ENCODE assay signal across 1 cellular context in the genomic region with DNA sequence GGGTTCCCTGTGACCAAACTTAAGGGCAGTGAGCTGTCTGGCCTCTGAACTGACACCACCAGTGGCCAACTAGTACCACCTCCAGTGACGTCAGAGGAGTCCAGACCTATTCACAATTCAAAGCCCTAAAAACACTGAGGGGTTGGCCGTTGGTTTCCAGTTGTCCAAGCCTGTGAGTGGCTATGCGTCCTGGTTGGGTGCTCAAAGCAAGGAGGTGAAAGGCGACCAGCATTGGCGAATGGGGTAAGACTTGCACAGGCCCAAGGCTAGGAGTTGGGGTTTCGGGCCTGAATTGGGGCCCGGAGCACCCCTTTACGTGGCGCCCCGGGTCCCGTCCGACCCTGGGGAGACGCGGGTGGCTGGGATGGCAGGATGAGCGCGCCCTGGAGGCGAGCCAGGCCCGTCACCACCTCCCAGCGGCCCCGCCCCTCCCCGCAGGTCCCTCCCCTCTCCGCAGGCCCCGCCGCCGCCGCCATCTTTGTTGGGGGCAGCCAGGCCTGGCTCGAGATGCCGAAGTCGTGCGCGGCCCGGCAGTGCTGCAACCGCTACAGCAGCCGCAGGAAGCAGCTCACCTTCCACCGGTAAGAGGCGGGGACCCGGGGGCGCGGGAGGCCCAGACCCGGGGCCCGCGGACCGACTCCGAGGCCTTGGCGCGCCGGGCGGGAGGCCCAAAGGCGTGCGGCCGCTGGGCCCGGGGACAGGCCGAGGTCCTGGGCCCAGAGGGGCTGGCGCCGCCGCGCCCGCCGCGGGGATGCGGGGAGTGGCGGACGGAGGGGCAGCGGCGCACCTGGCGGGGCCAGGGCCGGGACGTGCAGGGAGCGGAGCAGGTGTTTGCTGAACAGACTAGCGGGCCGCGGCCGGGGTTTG.
TF ChIP-seq lines count a peak whose summit lies in the region.

A gene with protein sequence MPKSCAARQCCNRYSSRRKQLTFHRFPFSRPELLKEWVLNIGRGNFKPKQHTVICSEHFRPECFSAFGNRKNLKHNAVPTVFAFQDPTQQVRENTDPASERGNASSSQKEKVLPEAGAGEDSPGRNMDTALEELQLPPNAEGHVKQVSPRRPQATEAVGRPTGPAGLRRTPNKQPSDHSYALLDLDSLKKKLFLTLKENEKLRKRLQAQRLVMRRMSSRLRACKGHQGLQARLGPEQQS (plus strand): TSS at position 157 of the 867 bp plus-strand sequence. CDS start 351 bp downstream, at position 508.

TF ChIP-seq in HEK293, 187 proteins besides CTCF, POLR2A, EP300 and RAD21 (continued from another document and continues in another):
- TF ChIP-seq, protein P1, sequence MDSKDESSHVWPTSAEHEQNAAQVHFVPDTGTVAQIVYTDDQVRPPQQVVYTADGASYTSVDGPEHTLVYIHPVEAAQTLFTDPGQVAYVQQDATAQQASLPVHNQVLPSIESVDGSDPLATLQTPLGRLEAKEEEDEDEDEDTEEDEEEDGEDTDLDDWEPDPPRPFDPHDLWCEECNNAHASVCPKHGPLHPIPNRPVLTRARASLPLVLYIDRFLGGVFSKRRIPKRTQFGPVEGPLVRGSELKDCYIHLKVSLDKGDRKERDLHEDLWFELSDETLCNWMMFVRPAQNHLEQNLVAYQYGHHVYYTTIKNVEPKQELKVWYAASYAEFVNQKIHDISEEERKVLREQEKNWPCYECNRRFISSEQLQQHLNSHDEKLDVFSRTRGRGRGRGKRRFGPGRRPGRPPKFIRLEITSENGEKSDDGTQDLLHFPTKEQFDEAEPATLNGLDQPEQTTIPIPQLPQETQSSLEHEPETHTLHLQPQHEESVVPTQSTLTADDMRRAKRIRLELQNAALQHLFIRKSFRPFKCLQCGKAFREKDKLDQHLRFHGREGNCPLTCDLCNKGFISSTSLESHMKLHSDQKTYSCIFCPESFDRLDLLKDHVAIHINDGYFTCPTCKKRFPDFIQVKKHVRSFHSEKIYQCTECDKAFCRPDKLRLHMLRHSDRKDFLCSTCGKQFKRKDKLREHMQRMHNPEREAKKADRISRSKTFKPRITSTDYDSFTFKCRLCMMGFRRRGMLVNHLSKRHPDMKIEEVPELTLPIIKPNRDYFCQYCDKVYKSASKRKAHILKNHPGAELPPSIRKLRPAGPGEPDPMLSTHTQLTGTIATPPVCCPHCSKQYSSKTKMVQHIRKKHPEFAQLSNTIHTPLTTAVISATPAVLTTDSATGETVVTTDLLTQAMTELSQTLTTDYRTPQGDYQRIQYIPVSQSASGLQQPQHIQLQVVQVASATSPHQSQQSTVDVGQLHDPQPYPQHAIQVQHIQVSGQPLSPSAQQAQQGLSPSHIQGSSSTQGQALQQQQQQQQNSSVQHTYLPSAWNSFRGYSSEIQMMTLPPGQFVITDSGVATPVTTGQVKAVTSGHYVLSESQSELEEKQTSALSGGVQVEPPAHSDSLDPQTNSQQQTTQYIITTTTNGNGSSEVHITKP (tag by site-specific recombination; IDR thresholded peaks at IDR 0.05) = peak; percentile 98
- TF ChIP-seq SCRT2 (tag by site-specific recombination; IDR thresholded peaks at IDR 0.05) (no peak), ZBTB20 (tag by site-specific recombination; IDR thresholded peaks at IDR 0.05) (peak; percentile 82), ZBTB1 (tag by site-specific recombination; IDR thresholded peaks at IDR 0.05) (no peak), ZFP37 (tag by site-specific recombination; IDR thresholded peaks at IDR 0.05) (peak; percentile 86), ZNF768 (tag by site-specific recombination; IDR thresholded peaks at IDR 0.05) (no peak), ZFP3 (tag by site-specific recombination; IDR thresholded peaks at IDR 0.05; ENCODE audit: low read depth) (no peak), ZNF610 (tag by site-specific recombination; IDR thresholded peaks at IDR 0.05; ENCODE audit: borderline replicate concordance) (no peak), ZNF274 (IDR thresholded peaks at IDR 0.05; ENCODE audit: low read length) (no peak), ZNF274 (tag by site-specific recombination; IDR thresholded peaks at IDR 0.05; ENCODE audit: borderline replicate concordance) (no peak), ZNF404 (tag by site-specific recombination; IDR thresholded peaks at IDR 0.05) (no peak), ZNF600 (tag by site-specific recombination; IDR thresholded peaks at IDR 0.05) (peak; percentile 92), ZBTB8A (tag by site-specific recombination; IDR thresholded peaks at IDR 0.05) (peak; percentile 69), ZBTB7A (tag by site-specific recombination; IDR thresholded peaks at IDR 0.05; ENCODE audit: low read depth) (no peak), GLIS2 (tag by site-specific recombination; IDR thresholded peaks at IDR 0.05) (peak; percentile 89), ZNF19 (tag by site-specific recombination; IDR thresholded peaks at IDR 0.05; ENCODE audit: low read depth) (no peak), ZNF785 (tag by site-specific recombination; IDR thresholded peaks at IDR 0.05) (no peak), ZNF221 (tag by site-specific recombination; IDR thresholded peaks at IDR 0.05; ENCODE audit: borderline replicate concordance) (no peak), ZFP69B (tag by site-specific recombination; IDR thresholded peaks at IDR 0.05) (0 out of 2 replicates have a peak, but pooled peaks have one; percentile 37), ZBTB17 (tag by site-specific recombination; IDR thresholded peaks at IDR 0.05) (peak; percentile 45; the same call in 1 of the 2 replicates), KLF1 (tag by site-specific recombination; IDR thresholded peaks at IDR 0.05) (peak; percentile 68), ZNF350 (tag by site-specific recombination; IDR thresholded peaks at IDR 0.05) (no peak), ZNF626 (tag by site-specific recombination; IDR thresholded peaks at IDR 0.05) (no peak), ZNF324 (tag by site-specific recombination; IDR thresholded peaks at IDR 0.05) (0 out of 2 replicates have a peak, but pooled peaks have one; percentile 37), ZNF660 (tag by site-specific recombination; IDR thresholded peaks at IDR 0.05) (0 out of 2 replicates have a peak, but pooled peaks have one; percentile 80), ZNF184 (tag by site-specific recombination; IDR thresholded peaks at IDR 0.05) (no peak), ZEB2 (tag by site-specific recombination; IDR thresholded peaks at IDR 0.05) (peak; percentile 64), ZNF777 (tag by site-specific recombination; IDR thresholded peaks at IDR 0.05; ENCODE audit: borderline replicate concordance) (no peak), YY1 (tag by site-specific recombination; IDR thresholded peaks at IDR 0.05) (peak; percentile 90)
- TF ChIP-seq, protein P2, sequence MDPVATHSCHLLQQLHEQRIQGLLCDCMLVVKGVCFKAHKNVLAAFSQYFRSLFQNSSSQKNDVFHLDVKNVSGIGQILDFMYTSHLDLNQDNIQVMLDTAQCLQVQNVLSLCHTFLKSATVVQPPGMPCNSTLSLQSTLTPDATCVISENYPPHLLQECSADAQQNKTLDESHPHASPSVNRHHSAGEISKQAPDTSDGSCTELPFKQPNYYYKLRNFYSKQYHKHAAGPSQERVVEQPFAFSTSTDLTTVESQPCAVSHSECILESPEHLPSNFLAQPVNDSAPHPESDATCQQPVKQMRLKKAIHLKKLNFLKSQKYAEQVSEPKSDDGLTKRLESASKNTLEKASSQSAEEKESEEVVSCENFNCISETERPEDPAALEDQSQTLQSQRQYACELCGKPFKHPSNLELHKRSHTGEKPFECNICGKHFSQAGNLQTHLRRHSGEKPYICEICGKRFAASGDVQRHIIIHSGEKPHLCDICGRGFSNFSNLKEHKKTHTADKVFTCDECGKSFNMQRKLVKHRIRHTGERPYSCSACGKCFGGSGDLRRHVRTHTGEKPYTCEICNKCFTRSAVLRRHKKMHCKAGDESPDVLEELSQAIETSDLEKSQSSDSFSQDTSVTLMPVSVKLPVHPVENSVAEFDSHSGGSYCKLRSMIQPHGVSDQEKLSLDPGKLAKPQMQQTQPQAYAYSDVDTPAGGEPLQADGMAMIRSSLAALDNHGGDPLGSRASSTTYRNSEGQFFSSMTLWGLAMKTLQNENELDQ (tag by site-specific recombination; IDR thresholded peaks at IDR 0.05; ENCODE audit: low read depth) = no peak
- TF ChIP-seq, protein P3, sequence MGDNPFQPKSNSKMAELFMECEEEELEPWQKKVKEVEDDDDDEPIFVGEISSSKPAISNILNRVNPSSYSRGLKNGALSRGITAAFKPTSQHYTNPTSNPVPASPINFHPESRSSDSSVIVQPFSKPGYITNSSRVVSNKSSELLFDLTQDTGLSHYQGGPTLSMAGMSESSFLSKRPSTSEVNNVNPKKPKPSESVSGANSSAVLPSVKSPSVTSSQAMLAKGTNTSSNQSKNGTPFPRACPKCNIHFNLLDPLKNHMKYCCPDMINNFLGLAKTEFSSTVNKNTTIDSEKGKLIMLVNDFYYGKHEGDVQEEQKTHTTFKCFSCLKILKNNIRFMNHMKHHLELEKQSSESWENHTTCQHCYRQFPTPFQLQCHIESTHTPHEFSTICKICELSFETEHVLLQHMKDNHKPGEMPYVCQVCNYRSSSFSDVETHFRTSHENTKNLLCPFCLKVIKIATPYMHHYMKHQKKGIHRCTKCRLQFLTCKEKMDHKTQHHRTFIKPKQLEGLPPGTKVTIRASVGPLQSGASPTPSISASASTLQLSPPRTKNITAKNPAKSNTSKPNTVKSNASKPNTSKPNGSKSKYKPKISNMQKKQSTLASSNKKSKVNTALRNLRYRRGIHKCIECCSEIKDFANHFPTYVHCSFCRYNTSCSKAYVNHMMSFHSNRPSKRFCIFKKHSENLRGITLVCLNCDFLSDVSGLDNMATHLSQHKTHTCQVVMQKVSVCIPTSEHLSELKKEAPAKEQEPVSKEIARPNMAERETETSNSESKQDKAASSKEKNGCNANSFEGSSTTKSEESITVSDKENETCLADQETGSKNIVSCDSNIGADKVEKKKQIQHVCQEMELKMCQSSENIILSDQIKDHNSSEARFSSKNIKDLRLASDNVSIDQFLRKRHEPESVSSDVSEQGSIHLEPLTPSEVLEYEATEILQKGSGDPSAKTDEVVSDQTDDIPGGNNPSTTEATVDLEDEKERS (tag by site-specific recombination; IDR thresholded peaks at IDR 0.05) = peak; percentile 33; the same call in 1 of the 2 replicates
- TF ChIP-seq, protein P4, sequence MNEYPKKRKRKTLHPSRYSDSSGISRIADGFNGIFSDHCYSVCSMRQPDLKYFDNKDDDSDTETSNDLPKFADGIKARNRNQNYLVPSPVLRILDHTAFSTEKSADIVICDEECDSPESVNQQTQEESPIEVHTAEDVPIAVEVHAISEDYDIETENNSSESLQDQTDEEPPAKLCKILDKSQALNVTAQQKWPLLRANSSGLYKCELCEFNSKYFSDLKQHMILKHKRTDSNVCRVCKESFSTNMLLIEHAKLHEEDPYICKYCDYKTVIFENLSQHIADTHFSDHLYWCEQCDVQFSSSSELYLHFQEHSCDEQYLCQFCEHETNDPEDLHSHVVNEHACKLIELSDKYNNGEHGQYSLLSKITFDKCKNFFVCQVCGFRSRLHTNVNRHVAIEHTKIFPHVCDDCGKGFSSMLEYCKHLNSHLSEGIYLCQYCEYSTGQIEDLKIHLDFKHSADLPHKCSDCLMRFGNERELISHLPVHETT (tag by site-specific recombination; IDR thresholded peaks at IDR 0.05) = no peak
- TF ChIP-seq, protein P5, sequence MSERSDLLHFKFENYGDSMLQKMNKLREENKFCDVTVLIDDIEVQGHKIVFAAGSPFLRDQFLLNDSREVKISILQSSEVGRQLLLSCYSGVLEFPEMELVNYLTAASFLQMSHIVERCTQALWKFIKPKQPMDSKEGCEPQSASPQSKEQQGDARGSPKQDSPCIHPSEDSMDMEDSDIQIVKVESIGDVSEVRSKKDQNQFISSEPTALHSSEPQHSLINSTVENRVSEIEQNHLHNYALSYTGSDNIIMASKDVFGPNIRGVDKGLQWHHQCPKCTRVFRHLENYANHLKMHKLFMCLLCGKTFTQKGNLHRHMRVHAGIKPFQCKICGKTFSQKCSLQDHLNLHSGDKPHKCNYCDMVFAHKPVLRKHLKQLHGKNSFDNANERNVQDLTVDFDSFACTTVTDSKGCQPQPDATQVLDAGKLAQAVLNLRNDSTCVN (tag by site-specific recombination; optimal IDR thresholded peaks at IDR 0.05) = peak; percentile 87
- TF ChIP-seq, protein P6, sequence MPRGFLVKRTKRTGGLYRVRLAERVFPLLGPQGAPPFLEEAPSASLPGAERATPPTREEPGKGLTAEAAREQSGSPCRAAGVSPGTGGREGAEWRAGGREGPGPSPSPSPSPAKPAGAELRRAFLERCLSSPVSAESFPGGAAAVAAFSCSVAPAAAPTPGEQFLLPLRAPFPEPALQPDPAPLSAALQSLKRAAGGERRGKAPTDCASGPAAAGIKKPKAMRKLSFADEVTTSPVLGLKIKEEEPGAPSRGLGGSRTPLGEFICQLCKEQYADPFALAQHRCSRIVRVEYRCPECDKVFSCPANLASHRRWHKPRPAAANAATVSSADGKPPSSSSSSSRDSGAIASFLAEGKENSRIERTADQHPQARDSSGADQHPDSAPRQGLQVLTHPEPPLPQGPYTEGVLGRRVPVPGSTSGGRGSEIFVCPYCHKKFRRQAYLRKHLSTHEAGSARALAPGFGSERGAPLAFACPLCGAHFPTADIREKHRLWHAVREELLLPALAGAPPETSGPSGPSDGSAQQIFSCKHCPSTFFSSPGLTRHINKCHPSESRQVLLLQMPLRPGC (tag by site-specific recombination; IDR thresholded peaks at IDR 0.05) = no peak
- TF ChIP-seq, protein P7, sequence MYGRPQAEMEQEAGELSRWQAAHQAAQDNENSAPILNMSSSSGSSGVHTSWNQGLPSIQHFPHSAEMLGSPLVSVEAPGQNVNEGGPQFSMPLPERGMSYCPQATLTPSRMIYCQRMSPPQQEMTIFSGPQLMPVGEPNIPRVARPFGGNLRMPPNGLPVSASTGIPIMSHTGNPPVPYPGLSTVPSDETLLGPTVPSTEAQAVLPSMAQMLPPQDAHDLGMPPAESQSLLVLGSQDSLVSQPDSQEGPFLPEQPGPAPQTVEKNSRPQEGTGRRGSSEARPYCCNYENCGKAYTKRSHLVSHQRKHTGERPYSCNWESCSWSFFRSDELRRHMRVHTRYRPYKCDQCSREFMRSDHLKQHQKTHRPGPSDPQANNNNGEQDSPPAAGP (tag by site-specific recombination; IDR thresholded peaks at IDR 0.05) = peak; percentile 88
- TF ChIP-seq, protein P8, sequence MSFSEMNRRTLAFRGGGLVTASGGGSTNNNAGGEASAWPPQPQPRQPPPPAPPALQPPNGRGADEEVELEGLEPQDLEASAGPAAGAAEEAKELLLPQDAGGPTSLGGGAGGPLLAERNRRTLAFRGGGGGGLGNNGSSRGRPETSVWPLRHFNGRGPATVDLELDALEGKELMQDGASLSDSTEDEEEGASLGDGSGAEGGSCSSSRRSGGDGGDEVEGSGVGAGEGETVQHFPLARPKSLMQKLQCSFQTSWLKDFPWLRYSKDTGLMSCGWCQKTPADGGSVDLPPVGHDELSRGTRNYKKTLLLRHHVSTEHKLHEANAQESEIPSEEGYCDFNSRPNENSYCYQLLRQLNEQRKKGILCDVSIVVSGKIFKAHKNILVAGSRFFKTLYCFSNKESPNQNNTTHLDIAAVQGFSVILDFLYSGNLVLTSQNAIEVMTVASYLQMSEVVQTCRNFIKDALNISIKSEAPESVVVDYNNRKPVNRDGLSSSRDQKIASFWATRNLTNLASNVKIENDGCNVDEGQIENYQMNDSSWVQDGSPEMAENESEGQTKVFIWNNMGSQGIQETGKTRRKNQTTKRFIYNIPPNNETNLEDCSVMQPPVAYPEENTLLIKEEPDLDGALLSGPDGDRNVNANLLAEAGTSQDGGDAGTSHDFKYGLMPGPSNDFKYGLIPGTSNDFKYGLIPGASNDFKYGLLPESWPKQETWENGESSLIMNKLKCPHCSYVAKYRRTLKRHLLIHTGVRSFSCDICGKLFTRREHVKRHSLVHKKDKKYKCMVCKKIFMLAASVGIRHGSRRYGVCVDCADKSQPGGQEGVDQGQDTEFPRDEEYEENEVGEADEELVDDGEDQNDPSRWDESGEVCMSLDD (tag by site-specific recombination; IDR thresholded peaks at IDR 0.05) = peak; percentile 98
